In the genomic region with DNA sequence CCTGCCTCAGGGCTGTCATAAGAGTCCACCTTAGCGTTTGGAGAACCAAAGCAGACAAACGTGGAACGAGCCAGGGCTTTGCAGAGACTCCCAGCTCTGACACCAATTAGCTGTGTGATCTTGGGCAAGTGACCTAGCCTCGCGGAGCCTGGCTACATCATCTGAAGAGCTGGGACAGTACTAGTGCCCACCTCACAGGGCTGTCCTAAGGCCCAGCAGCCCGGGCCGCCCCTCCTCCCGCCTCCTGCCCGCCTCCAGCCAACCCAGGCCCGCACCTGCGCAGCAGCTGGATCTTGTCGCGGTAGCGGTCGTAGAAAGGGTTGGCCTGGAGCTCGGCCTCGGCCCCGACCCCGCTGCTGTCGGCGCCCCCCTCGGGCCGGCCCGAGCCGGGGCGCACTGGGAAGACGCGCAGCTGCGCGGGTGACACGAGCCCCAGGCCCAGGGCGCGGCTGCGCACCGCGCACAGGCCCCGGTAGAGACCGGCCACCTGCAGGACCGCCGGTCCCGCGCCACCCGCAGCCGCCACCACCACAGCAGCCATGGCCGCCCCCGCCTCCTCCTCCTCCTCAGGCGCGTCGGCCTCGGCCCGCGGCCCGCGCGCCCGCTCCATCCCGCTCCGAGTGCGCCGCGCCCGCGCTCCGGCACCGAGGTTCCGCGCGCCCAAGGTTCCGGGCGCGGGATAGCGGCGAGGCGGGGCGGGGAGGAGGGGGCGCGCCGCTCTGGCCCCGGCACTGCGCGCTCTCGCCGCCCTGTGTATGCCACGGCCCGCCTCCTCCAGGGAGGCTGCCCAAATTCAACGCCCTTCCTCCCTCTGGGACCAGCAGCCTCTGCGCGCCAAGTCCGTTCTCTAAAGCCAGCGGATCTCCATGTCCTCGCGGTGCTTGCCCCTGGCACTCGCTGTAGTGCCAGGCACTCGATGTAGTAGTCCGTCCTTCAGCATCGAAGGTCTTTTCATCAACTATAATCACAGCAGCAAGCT, we compare ENCODE assay signal across 8 cellular contexts. TPM values are rescaled to one million over a fixed set of nuclear protein-coding genes. Genes with fewer than 3 reads are reported as not detected.
A peak's percentile ranks its signal among the peaks of the same experiment; 100 is the strongest.
DNase-seq lines count a peak whose midpoint lies in the region; ATAC-seq and TF ChIP-seq lines count a peak whose summit lies in the region.

A gene with protein sequence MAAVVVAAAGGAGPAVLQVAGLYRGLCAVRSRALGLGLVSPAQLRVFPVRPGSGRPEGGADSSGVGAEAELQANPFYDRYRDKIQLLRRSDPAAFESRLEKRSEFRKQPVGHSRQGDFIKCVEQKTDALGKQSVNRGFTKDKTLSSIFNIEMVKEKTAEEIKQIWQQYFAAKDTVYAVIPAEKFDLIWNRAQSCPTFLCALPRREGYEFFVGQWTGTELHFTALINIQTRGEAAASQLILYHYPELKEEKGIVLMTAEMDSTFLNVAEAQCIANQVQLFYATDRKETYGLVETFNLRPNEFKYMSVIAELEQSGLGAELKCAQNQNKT (minus strand): TSS at position 583 of the 979 bp plus-strand sequence. CDS start 42 bp downstream, at position 541.

- peak; percentile 62 to 72 (median 68) for DNase-seq in CD4-positive, alpha-beta memory T cell
- DNase-seq in HK-2 (ENCODE audit: unreplicated experiment), result peak; percentile 49
- DNase-seq in PC-3, result peak; percentile 67
- DNase-seq in activated T-cell treated with anti-CD3 and anti-CD28 coated beads, Interleukin-2, amount 50 U/mL, for 24 hours, result peak; percentile 79
- no peak for DNase-seq in esophagus squamous epithelium (lab: John Stamatoyannopoulos, UW)
- DNase-seq in stimulated activated effector memory CD8-positive, alpha-beta T cell treated with anti-CD3 and anti-CD28 coated beads, Interleukin-12 subunit alpha, Interleukin-12 subunit beta, amount 100 ng/mL, for 72 hours (ENCODE audit: low spot score in 2 of 2), result peak; percentile 52 to 73

- intact Hi-C loops in CD4-positive, alpha-beta memory T cell (cut with micrococcal nuclease), result loop anchor here (1.0 kb wide), 2 partner anchors 51 to 64 kb away; partner anchors contain the start of genes EFCAB14 and MKNK1
- intact Hi-C loops in PC-3 (cut with micrococcal nuclease), result no loop called here
- intact Hi-C loops in esophagus squamous epithelium (cut with DNase I), result no loop called here

- H3K4me1 ChIP-seq in CD4-positive, alpha-beta memory T cell (ENCODE audit: insufficient read depth, low read length), result peaks cover 23% of the 10 kb centered on the region
- H3K4me1 ChIP-seq in PC-3 (ENCODE audit: insufficient read depth, low read length) (peaks cover 10% of the 10 kb centered on the region), esophagus squamous epithelium (peaks cover 12 to 33% (median 24%) of the 10 kb centered on the region in 3 donors), muscle layer of duodenum (ENCODE audit: control insufficient read depth in 1 of 2, insufficient read depth in 2 of 2, low read length in 2 of 2) (peaks cover 5 to 26% of the 10 kb centered on the region in 2 donors)

- H3K27ac ChIP-seq in CD4-positive, alpha-beta memory T cell (ENCODE audit: low read depth, low read length), result peak within 1 kb of the TSS; percentile 48
- H3K27ac ChIP-seq in PC-3 (ENCODE audit: low read length) (no peak within 1 kb of the TSS), esophagus squamous epithelium (peak within 1 kb of the TSS; percentile 83 to 91 (median 88)), muscle layer of duodenum (ENCODE audit: low read length) (peak within 1 kb of the TSS; percentile 66)

- H3K4me3 Mint-ChIP-seq in CD4-positive, alpha-beta memory T cell, result peak within 1 kb of the TSS in 7 of 8 donors; percentile 85 to 91 (median 88)
- H3K4me3 Mint-ChIP-seq in activated T-cell treated with anti-CD3 and anti-CD28 coated beads, Interleukin-2, amount 50 U/mL, for 24 hours, result no peak within 1 kb of the TSS
- no peak within 1 kb of the TSS for H3K4me3 Mint-ChIP-seq in stimulated activated effector memory CD8-positive, alpha-beta T cell treated with anti-CD3 and anti-CD28 coated beads, Interleukin-12 subunit alpha, Interleukin-12 subunit beta, amount 100 ng/mL, for 72 hours

- TF ChIP-seq POLR2A in esophagus squamous epithelium (IDR thresholded peaks at IDR 0.05), result peak in 2 of 4 donors; percentile 23 to 47

- H3K4me2 ChIP-seq in PC-3 (ENCODE audit: low read length), result peak within 1 kb of the TSS; percentile 92

- peak within 1 kb of the TSS; percentile 48 to 85 (median 78) for H3K27ac Mint-ChIP-seq in CD4-positive, alpha-beta memory T cell
- peak within 1 kb of the TSS; percentile 10 for H3K27ac Mint-ChIP-seq in activated T-cell treated with anti-CD3 and anti-CD28 coated beads, Interleukin-2, amount 50 U/mL, for 24 hours
- H3K27ac Mint-ChIP-seq in stimulated activated effector memory CD8-positive, alpha-beta T cell treated with anti-CD3 and anti-CD28 coated beads, Interleukin-12 subunit alpha, Interleukin-12 subunit beta, amount 100 ng/mL, for 72 hours, result peak within 1 kb of the TSS; percentile 82

- peaks cover 18 to 22% of the 10 kb centered on the region in 2 donors for H3K36me3 Mint-ChIP-seq in CD4-positive, alpha-beta memory T cell
- H3K36me3 Mint-ChIP-seq in activated T-cell treated with anti-CD3 and anti-CD28 coated beads, Interleukin-2, amount 50 U/mL, for 24 hours (ENCODE audit: low read depth), result peaks cover 44% of the 10 kb centered on the region
- peaks cover 26% of the 10 kb centered on the region for H3K36me3 Mint-ChIP-seq in stimulated activated effector memory CD8-positive, alpha-beta T cell treated with anti-CD3 and anti-CD28 coated beads, Interleukin-12 subunit alpha, Interleukin-12 subunit beta, amount 100 ng/mL, for 72 hours

- no peak for TF ChIP-seq CTCF in PC-3 (conservative IDR thresholded peaks at IDR 0.05; ENCODE audit: low read depth, low read length)
- TF ChIP-seq CTCF in esophagus squamous epithelium (IDR thresholded peaks at IDR 0.05), result peak in 1 of 6 experiments; percentile 5

- H3F3A ChIP-seq in PC-3 (ENCODE audit: low read length, unreplicated experiment), result no peaks in the 10 kb centered on the region

- H3K9me3 Mint-ChIP-seq in CD4-positive, alpha-beta memory T cell, result no peaks in the 10 kb centered on the region
- no peaks in the 10 kb centered on the region for H3K9me3 Mint-ChIP-seq in activated T-cell treated with anti-CD3 and anti-CD28 coated beads, Interleukin-2, amount 50 U/mL, for 24 hours
- H3K9me3 Mint-ChIP-seq in stimulated activated effector memory CD8-positive, alpha-beta T cell treated with anti-CD3 and anti-CD28 coated beads, Interleukin-12 subunit alpha, Interleukin-12 subunit beta, amount 100 ng/mL, for 72 hours, result no peaks in the 10 kb centered on the region

- ATAC-seq in GM19452 (IDR thresholded peaks at IDR 0.05; ENCODE audit: unreplicated experiment), result peak; percentile 79
- peak; percentile 79 for ATAC-seq in PC-3
- peak; percentile 91 for ATAC-seq in stimulated activated effector memory CD8-positive, alpha-beta T cell treated with anti-CD3 and anti-CD28 coated beads, Interleukin-12 subunit alpha, Interleukin-12 subunit beta, amount 100 ng/mL, for 72 hours

- 2 to 4% methylated on average over 6 to 13 of the region's 96 CpGs for WGBS in esophagus squamous epithelium, 2 donors

- H3K9me3 ChIP-seq in CD4-positive, alpha-beta memory T cell (ENCODE audit: control insufficient read depth in 1 of 2, low read length in 2 of 2), result no peaks in the 10 kb centered on the region
- H3K9me3 ChIP-seq in PC-3 (ENCODE audit: low read length), result no peaks in the 10 kb centered on the region
- H3K9me3 ChIP-seq in esophagus squamous epithelium, result no peaks in the 10 kb centered on the region
- no peaks in the 10 kb centered on the region for H3K9me3 ChIP-seq in muscle layer of duodenum (ENCODE audit: control insufficient read depth in 1 of 2, low read length in 2 of 2)

- BruUV-seq in PC-3 (replicated peaks; lab: Mats Ljungman, UMichigan), result no TSS peak

- peaks cover 15 to 26% (median 21%) of the 10 kb centered on the region in 4 donors for H3K4me1 Mint-ChIP-seq in CD4-positive, alpha-beta memory T cell
- peaks cover 20% of the 10 kb centered on the region for H3K4me1 Mint-ChIP-seq in activated T-cell treated with anti-CD3 and anti-CD28 coated beads, Interleukin-2, amount 50 U/mL, for 24 hours (ENCODE audit: low read depth)
- peaks cover 15% of the 10 kb centered on the region for H3K4me1 Mint-ChIP-seq in stimulated activated effector memory CD8-positive, alpha-beta T cell treated with anti-CD3 and anti-CD28 coated beads, Interleukin-12 subunit alpha, Interleukin-12 subunit beta, amount 100 ng/mL, for 72 hours

- H3K9me2 ChIP-seq in PC-3 (replicated peaks; ENCODE audit: low read length), result no peaks in the 10 kb centered on the region

- H3K36me3 ChIP-seq in CD4-positive, alpha-beta memory T cell (ENCODE audit: insufficient read depth, low read length), result peaks cover 5% of the 10 kb centered on the region
- H3K36me3 ChIP-seq in PC-3 (ENCODE audit: low read depth, low read length) (peaks cover 22% of the 10 kb centered on the region), esophagus squamous epithelium (peaks cover 0 to 34% (median 13%) of the 10 kb centered on the region in 3 donors), muscle layer of duodenum (ENCODE audit: control insufficient read depth in 1 of 2, insufficient read depth in 2 of 2, low read length in 2 of 2) (peaks cover 11% of the 10 kb centered on the region in 2 donors)

- H3K27me3 ChIP-seq in CD4-positive, alpha-beta memory T cell (ENCODE audit: insufficient read depth, low read length), result no peaks in the 10 kb centered on the region
- H3K27me3 ChIP-seq in PC-3 (ENCODE audit: low read length) (no peaks in the 10 kb centered on the region), esophagus squamous epithelium (no peaks in the 10 kb centered on the region), muscle layer of duodenum (ENCODE audit: low read depth, low read length) (no peaks in the 10 kb centered on the region)

- no peaks in the 10 kb centered on the region for H3K27me3 Mint-ChIP-seq in CD4-positive, alpha-beta memory T cell
- no peaks in the 10 kb centered on the region for H3K27me3 Mint-ChIP-seq in activated T-cell treated with anti-CD3 and anti-CD28 coated beads, Interleukin-2, amount 50 U/mL, for 24 hours

- POLR2A ChIA-PET in CD4-positive, alpha-beta memory T cell (lab: Charles Lee; ENCODE audit: partially characterized antibody), result interaction anchor here (0.8 to 3.2 kb wide), 11 partner anchors 9 to 135 kb away, joined by 3 to 31 read pairs (median 6); partner anchors contain the start of genes EFCAB14, MKNK1 and MOB3C
- POLR2A ChIA-PET in PC-3 (lab: Charles Lee; ENCODE audit: unreplicated experiment), result interaction anchor here (0.5 to 0.7 kb wide), 3 partner anchors 13 to 53 kb away, joined by 3 to 11 read pairs (median 5); no protein-coding TSS in a partner anchor

- peak within 1 kb of the TSS; percentile 93 for H2AFZ ChIP-seq in PC-3 (ENCODE audit: low read length)

- H3K4me3 ChIP-seq in CD4-positive, alpha-beta memory T cell (ENCODE audit: low read length in 2 of 2), result peak within 1 kb of the TSS; percentile 44 to 66
- peak within 1 kb of the TSS; percentile 96 for H3K4me3 ChIP-seq in PC-3 (ENCODE audit: low read length)
- H3K4me3 ChIP-seq in esophagus squamous epithelium, result peak within 1 kb of the TSS; percentile 78 to 100 (median 98)
- peak within 1 kb of the TSS; percentile 93 to 95 for H3K4me3 ChIP-seq in muscle layer of duodenum (ENCODE audit: low read depth in 1 of 2, low read length in 2 of 2)

- no peaks in the 10 kb centered on the region for H4K20me1 ChIP-seq in PC-3 (ENCODE audit: low read length)

- peak within 1 kb of the TSS; percentile 84 for H3K9ac ChIP-seq in PC-3 (ENCODE audit: low read length)

- CTCF ChIA-PET in CD4-positive, alpha-beta memory T cell (lab: Charles Lee; ENCODE audit: partially characterized antibody), result interaction anchor here (0.9 to 1.4 kb wide), 9 partner anchors 10 to 63 kb away, joined by 3 to 6 read pairs (median 4); no protein-coding TSS in a partner anchor
- CTCF ChIA-PET in PC-3 (lab: Charles Lee), result no interaction called here

- H3K79me2 ChIP-seq in PC-3 (ENCODE audit: low read length), result peaks cover 26% of the 10 kb centered on the region

RNA-seq across cellular contexts. Expression of the gene that starts here (rescaled TPM):
- total RNA-seq in CD4-positive, alpha-beta memory T cell, result 10 to 100 TPM; 32.9 to 37.6 TPM
- polyA plus RNA-seq in CD4-positive, alpha-beta memory T cell, result 100 to 1,000 TPM in 1 of 2 donors, 10 to 100 TPM in 1; 76.6 to 128 TPM
- 68.3 and 83.7 TPM in 2 replicates for total RNA-seq in PC-3 (2014; rRNA removed)
- 10 to 100 TPM; 25.7 to 39.1 (median 32.8) TPM for total RNA-seq in esophagus squamous epithelium

Comparison
In these comparisons a context has a peak if more than half of its experiments do, and no peak if none do; other contexts are left out.
1. H3K27ac Mint-ChIP-seq: peak in every context shown above with its lines; median percentile 82 in stimulated activated effector memory CD8-positive, alpha-beta T cell treated with anti-CD3 and anti-CD28 coated beads, Interleukin-12 subunit alpha, Interleukin-12 subunit beta, amount 100 ng/mL, for 72 hours; 78 in CD4-positive, alpha-beta memory T cell; 10 in activated T-cell treated with anti-CD3 and anti-CD28 coated beads, Interleukin-2, amount 50 U/mL, for 24 hours.
2. H3K4me3 Mint-ChIP-seq: peak in CD4-positive, alpha-beta memory T cell (7 of 8); none in activated T-cell treated with anti-CD3 and anti-CD28 coated beads, Interleukin-2, amount 50 U/mL, for 24 hours (single experiment) and stimulated activated effector memory CD8-positive, alpha-beta T cell treated with anti-CD3 and anti-CD28 coated beads, Interleukin-12 subunit alpha, Interleukin-12 subunit beta, amount 100 ng/mL, for 72 hours (single experiment).
3. Peak in every context shown above with its lines, with median percentiles within 50 percentile points of each other: H3K4me3 ChIP-seq and ATAC-seq.